Comparison of ENCODE assay signal across 18 cellular contexts in the genomic region with DNA sequence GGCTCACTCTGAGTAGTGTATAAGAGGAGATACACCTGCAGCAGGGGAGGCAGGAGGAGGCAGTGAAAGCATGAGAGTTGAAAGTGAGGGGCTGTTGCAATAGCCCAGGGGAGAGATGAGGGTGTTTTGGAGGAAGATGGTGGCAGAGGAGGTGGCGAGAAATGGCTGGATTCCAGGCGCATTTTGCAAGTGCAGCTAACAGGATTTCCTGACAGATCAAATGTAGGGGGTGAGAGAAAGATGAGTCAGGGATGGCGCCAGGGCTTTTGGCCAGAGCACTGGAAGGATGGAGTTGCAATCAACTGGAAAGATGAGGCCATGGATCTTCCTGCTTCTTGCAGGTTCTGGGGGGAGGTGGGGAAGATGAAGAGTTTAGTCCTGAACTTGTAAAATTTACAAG. TPM values are rescaled to one million over a fixed set of nuclear protein-coding genes. Genes with fewer than 3 reads are reported as not detected.
A peak's percentile ranks its signal among the peaks of the same experiment; 100 is the strongest.
DNase-seq lines count a peak whose midpoint lies in the region; ATAC-seq, FAIRE-seq and TF ChIP-seq lines count a peak whose summit lies in the region.
"Had no signal": no experiment of that assay in that cellular context is flagged by ENCODE, and none has a peak within 500 bp of the region (broad histone marks: within the 10 kb centered on the region; RNA-seq: fewer than 3 reads in every experiment).

No MANE protein-coding gene starts in this region.

- H3K4me2 ChIP-seq in astrocyte (ENCODE audit: low read length), result no peak overlapping the region
- H3K4me2 ChIP-seq: KMS-11 had no signal

- CTCF ChIA-PET in A673 (lab: Charles Lee), result no interaction called here
- CTCF ChIA-PET in activated CD8-positive, alpha-beta T cell treated with anti-CD3 and anti-CD28 coated beads, Interleukin-2, amount 10 ng/mL, durations not matched to agents 7 days and 5 days (lab: Charles Lee), result interaction anchor here (0.8 to 1.5 kb wide), 2 partner anchors 82 to 153 kb away, joined by 3 to 5 read pairs; no protein-coding TSS in a partner anchor

- H3K4me3 Mint-ChIP-seq in astrocyte (ENCODE audit: unreplicated experiment), result no peak overlapping the region
- H3K4me3 Mint-ChIP-seq in activated CD8-positive, alpha-beta T cell treated with anti-CD3 and anti-CD28 coated beads, Interleukin-2, amount 10 ng/mL, durations not matched to agents 7 days and 5 days, result no peak overlapping the region
- H3K4me3 Mint-ChIP-seq: activated naive CD4-positive, alpha-beta T cell treated with anti-CD3 and anti-CD28 coated beads, Interleukin-2, amount 50 U/mL, for 24 hours; activated T-cell treated with anti-CD3 and anti-CD28 coated beads, Interleukin-2, amount 50 U/mL, for 4 hours had no signal

- H3K36me3 Mint-ChIP-seq in astrocyte (ENCODE audit: low read depth, unreplicated experiment), result no peaks in the 10 kb centered on the region
- H3K36me3 Mint-ChIP-seq in activated CD8-positive, alpha-beta T cell treated with anti-CD3 and anti-CD28 coated beads, Interleukin-2, amount 10 ng/mL, durations not matched to agents 7 days and 5 days (ENCODE audit: low read depth), result no peaks in the 10 kb centered on the region
- H3K36me3 Mint-ChIP-seq: activated naive CD4-positive, alpha-beta T cell treated with anti-CD3 and anti-CD28 coated beads, Interleukin-2, amount 50 U/mL, for 24 hours had no signal

- H3K27me3 ChIP-seq in A673 (replicated peaks; ENCODE audit: insufficient read depth, low read depth, low read length, poor library complexity) (no peaks in the 10 kb centered on the region), astrocyte (ENCODE audit: insufficient read depth, low read length) (peaks cover 16% of the 10 kb centered on the region)
- H3K27me3 ChIP-seq: brain microvascular endothelial cell, left lung had no signal

- intact Hi-C loops in A673 (cut with micrococcal nuclease; ENCODE audit: unreplicated experiment) (no loop called here), kidney (cut with DNase I) (no loop called here)

- H3K9me3 ChIP-seq in A673 (ENCODE audit: low read depth, low read length, poor library complexity, severe bottlenecking), result no peaks in the 10 kb centered on the region
- H3K9me3 ChIP-seq in astrocyte (ENCODE audit: insufficient read depth, low read depth, low read length), result no peaks in the 10 kb centered on the region
- H3K9me3 ChIP-seq in kidney (ENCODE audit: control insufficient read depth in 1 of 2, low read length in 2 of 2), result no peaks in the 10 kb centered on the region

- H2AFZ ChIP-seq in astrocyte (ENCODE audit: low read depth, low read length), result no peak overlapping the region

- no peak for TF ChIP-seq CTCF in A673 (conservative IDR thresholded peaks at IDR 0.05; ENCODE audit: low read depth, low read length)
- no peak for TF ChIP-seq CTCF in astrocyte (IDR thresholded peaks at IDR 0.05; ENCODE audit: insufficient read depth, low read depth, low read length)
- TF ChIP-seq CTCF in kidney (IDR thresholded peaks at IDR 0.05; ENCODE audit: borderline replicate concordance, extremely low read depth, insufficient read depth), result no peak

- FAIRE-seq in astrocyte (lab: Jason Lieb, UNC) (no peak), kidney (lab: Jason Lieb, UNC) (no peak)
- FAIRE-seq: TTC549 had no signal

- H3K27ac ChIP-seq in A673 (ENCODE audit: low read depth, low read length, poor library complexity, severe bottlenecking) (no peak overlapping the region), astrocyte (ENCODE audit: low read depth, low read length) (no peak overlapping the region), kidney (ENCODE audit: low read depth in 2 of 2, low read length in 2 of 2) (no peak overlapping the region)
- H3K27ac ChIP-seq: brain microvascular endothelial cell, KMS-11, left lung had no signal

- H3K9ac ChIP-seq in astrocyte (ENCODE audit: low read length) (no peak overlapping the region), kidney (ENCODE audit: low read length in 2 of 2) (no peak overlapping the region)
- H3K9ac ChIP-seq: KMS-11 had no signal

- POLR2A ChIA-PET in A673 (lab: Charles Lee; ENCODE audit: low non-redundant PET), result no interaction called here
- POLR2A ChIA-PET in activated CD8-positive, alpha-beta T cell treated with anti-CD3 and anti-CD28 coated beads, Interleukin-2, amount 10 ng/mL, durations not matched to agents 7 days and 5 days (lab: Charles Lee), result interaction anchor here (1.8 kb wide), 1 partner anchor 15 kb away, joined by 3 read pairs; no protein-coding TSS in a partner anchor

- no peaks in the 10 kb centered on the region for H3K79me2 ChIP-seq in astrocyte (ENCODE audit: insufficient read depth, low read length)

- no peaks in the 10 kb centered on the region for H4K20me1 ChIP-seq in astrocyte (ENCODE audit: insufficient read depth, low read length)

- H3K36me3 ChIP-seq in A673 (ENCODE audit: insufficient read depth, low read length, poor library complexity, severe bottlenecking) (no peaks in the 10 kb centered on the region), astrocyte (ENCODE audit: insufficient read depth, low read length) (no peaks in the 10 kb centered on the region), kidney (ENCODE audit: control insufficient read depth in 1 of 2, insufficient read depth in 2 of 2, low read length in 2 of 2) (no peaks in the 10 kb centered on the region)
- H3K36me3 ChIP-seq: brain microvascular endothelial cell, left lung had no signal

- H3K4me1 ChIP-seq in A673 (ENCODE audit: insufficient read depth, low read length, poor library complexity, severe bottlenecking) (no peaks in the 10 kb centered on the region), astrocyte (ENCODE audit: insufficient read depth, low read length) (no peaks in the 10 kb centered on the region), kidney (ENCODE audit: control insufficient read depth in 1 of 2, insufficient read depth in 1 of 2, low read depth in 1 of 2, low read length in 2 of 2) (peaks cover 0 to 2% of the 10 kb centered on the region in 2 donors)

- H3K4me3 ChIP-seq in A673 (ENCODE audit: low read depth, low read length, poor library complexity, severe bottlenecking) (no peak overlapping the region), astrocyte (ENCODE audit: insufficient read depth, low read depth, low read length) (no peak overlapping the region), kidney (ENCODE audit: low read length in 2 of 2) (no peak overlapping the region)
- H3K4me3 ChIP-seq: left lung had no signal

- no peak overlapping the region for H3K27ac Mint-ChIP-seq in astrocyte (ENCODE audit: unreplicated experiment)
- H3K27ac Mint-ChIP-seq in activated CD8-positive, alpha-beta T cell treated with anti-CD3 and anti-CD28 coated beads, Interleukin-2, amount 10 ng/mL, durations not matched to agents 7 days and 5 days, result no peak overlapping the region
- H3K27ac Mint-ChIP-seq: activated naive CD4-positive, alpha-beta T cell treated with anti-CD3 and anti-CD28 coated beads, Interleukin-2, amount 50 U/mL, for 24 hours; progenitor cell of endocrine pancreas had no signal

- DNase-seq in A673 (ENCODE audit: low spot score) (peak; percentile 62), Kasumi-1 (lab: John Stamatoyannopoulos, UW) (peak; percentile 39 to 49), astrocyte (ENCODE audit: low read depth) (peak; percentile 36), kidney (peak; percentile 38), T-helper 9 cell (no peak), T-helper 1 cell (no peak), DMS53 treated with DMSO at 0.1 percent for 48 hours (lab: John Stamatoyannopoulos, UW; ENCODE audit: unreplicated experiment) (no peak)
- no peak for DNase-seq in activated CD8-positive, alpha-beta T cell treated with anti-CD3 and anti-CD28 coated beads, Interleukin-2, amount 10 ng/mL, durations not matched to agents 7 days and 5 days
- DNase-seq: activated CD4-positive, alpha-beta T cell treated with anti-CD3 and anti-CD28 coated beads, Interleukin-2, amount 50 U/mL, for 4 hours; activated T-cell treated with anti-CD3 and anti-CD28 coated beads, Interleukin-2, amount 50 U/mL, for 4 hours; brain microvascular endothelial cell; left lung; NCI-H1417; NCI-H2227 treated with DMSO at 0.1 percent for 48 hours had no signal

- H3K27me3 Mint-ChIP-seq in astrocyte (ENCODE audit: low read depth, unreplicated experiment), result peaks cover 39% of the 10 kb centered on the region
- peaks cover 19% of the 10 kb centered on the region for H3K27me3 Mint-ChIP-seq in activated CD8-positive, alpha-beta T cell treated with anti-CD3 and anti-CD28 coated beads, Interleukin-2, amount 10 ng/mL, durations not matched to agents 7 days and 5 days (ENCODE audit: low read depth)
- H3K27me3 Mint-ChIP-seq: activated naive CD4-positive, alpha-beta T cell treated with anti-CD3 and anti-CD28 coated beads, Interleukin-2, amount 50 U/mL, for 24 hours had no signal

- H3K4me1 Mint-ChIP-seq in astrocyte (ENCODE audit: low read depth, unreplicated experiment), result peaks cover 17% of the 10 kb centered on the region
- H3K4me1 Mint-ChIP-seq in activated CD8-positive, alpha-beta T cell treated with anti-CD3 and anti-CD28 coated beads, Interleukin-2, amount 10 ng/mL, durations not matched to agents 7 days and 5 days (ENCODE audit: low read depth), result peaks cover 7% of the 10 kb centered on the region

- BruUV-seq in A673 (replicated peaks; lab: Mats Ljungman, UMichigan), result no TSS peak

- H3K9me3 Mint-ChIP-seq in astrocyte (ENCODE audit: unreplicated experiment), result peaks cover 7% of the 10 kb centered on the region
- H3K9me3 Mint-ChIP-seq in activated CD8-positive, alpha-beta T cell treated with anti-CD3 and anti-CD28 coated beads, Interleukin-2, amount 10 ng/mL, durations not matched to agents 7 days and 5 days (ENCODE audit: insufficient read depth), result peaks cover 3% of the 10 kb centered on the region
- H3K9me3 Mint-ChIP-seq: activated naive CD4-positive, alpha-beta T cell treated with anti-CD3 and anti-CD28 coated beads, Interleukin-2, amount 50 U/mL, for 24 hours; activated T-cell treated with anti-CD3 and anti-CD28 coated beads, Interleukin-2, amount 50 U/mL, for 4 hours had no signal

- no peak for ATAC-seq in activated CD8-positive, alpha-beta T cell treated with anti-CD3 and anti-CD28 coated beads, Interleukin-2, amount 10 ng/mL, durations not matched to agents 7 days and 5 days
- ATAC-seq: activated T-cell treated with anti-CD3 and anti-CD28 coated beads, Interleukin-2, amount 50 U/mL, for 4 hours; left lung had no signal

RNA-seq across cellular contexts. Expression of a gene that starts 16.8 kb away (rescaled TPM):
- 2.8 and 5.8 TPM in 2 replicates for total RNA-seq in A673 (2021)
- 31.7 and 39.1 TPM in 2 replicates for total RNA-seq in astrocyte
- total RNA-seq in kidney, result 38.1 TPM
- 13.8 TPM for polyA plus RNA-seq in kidney (ENCODE audit: insufficient read depth, low read depth, low replicate concordance)
- 1 to 10 TPM; 7.5 to 8.7 TPM for total RNA-seq in activated CD8-positive, alpha-beta T cell treated with anti-CD3 and anti-CD28 coated beads, Interleukin-2, amount 10 ng/mL, durations not matched to agents 7 days and 5 days

Comparison
In these comparisons a context has a peak if more than half of its experiments do, and no peak if none do; other contexts are left out.
1. DNase-seq: peak in A673 (single experiment), Kasumi-1 (2 of 2), astrocyte (single experiment) and kidney (single experiment); none in T-helper 9 cell (single experiment), activated CD8-positive, alpha-beta T cell treated with anti-CD3 and anti-CD28 coated beads, Interleukin-2, amount 10 ng/mL, durations not matched to agents 7 days and 5 days (single experiment), T-helper 1 cell (0 of 5) and DMS53 treated with DMSO at 0.1 percent for 48 hours (single experiment).